9 cellular contexts compared by ENCODE assay signal in the genomic region with DNA sequence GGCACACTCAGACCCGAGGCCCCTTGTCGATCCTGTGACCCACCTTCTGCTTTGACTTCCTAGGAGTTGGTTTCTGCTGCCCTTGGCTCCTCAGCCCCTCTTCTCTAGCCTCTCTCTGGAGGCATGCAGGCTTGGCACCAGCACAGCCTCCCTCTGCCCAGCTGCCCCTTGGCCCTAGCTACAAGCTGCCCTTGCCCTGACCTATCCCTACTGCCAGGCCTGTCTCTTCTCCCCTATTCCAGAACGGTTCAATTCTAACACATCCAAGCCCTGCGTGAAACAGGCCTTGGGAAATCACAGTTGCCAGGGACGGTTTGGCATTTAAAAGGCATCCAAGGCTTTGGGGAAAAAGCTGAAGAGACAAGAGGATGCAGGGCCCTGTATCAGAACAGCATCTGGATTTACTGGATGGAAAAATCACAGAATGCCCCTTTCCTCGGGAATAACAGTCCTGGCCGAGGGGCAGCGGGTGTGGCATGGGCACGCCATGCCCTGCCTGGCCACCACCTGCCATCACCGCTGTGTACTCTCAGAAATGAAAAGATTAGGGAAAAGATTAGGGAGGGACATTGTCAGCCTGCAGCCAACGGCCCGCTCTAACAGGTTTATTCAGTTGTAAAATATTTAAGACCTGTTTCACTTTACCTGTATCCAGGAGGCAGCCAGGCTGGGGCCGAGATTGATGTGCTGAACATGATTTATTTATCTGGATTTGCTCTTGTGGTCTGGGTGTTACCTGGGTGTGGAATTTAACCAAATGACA. TPM values are rescaled to one million over a fixed set of nuclear protein-coding genes. Genes with fewer than 3 reads are reported as not detected.
DNase-seq lines count a peak whose midpoint lies in the region; ATAC-seq, FAIRE-seq and TF ChIP-seq lines count a peak whose summit lies in the region.
"Had no signal": no experiment of that assay in that cellular context is flagged by ENCODE, and none has a peak within 500 bp of the region (broad histone marks: within the 10 kb centered on the region; RNA-seq: fewer than 3 reads in every experiment).

No MANE protein-coding gene starts in this region.

- H3K27ac Mint-ChIP-seq in nephron progenitor cell = peak overlapping the region; percentile 1

- ATAC-seq in HepG2 (no peak), GM18505 (IDR thresholded peaks at IDR 0.05; ENCODE audit: unreplicated experiment) (no peak), GM21381 (IDR thresholded peaks at IDR 0.05; ENCODE audit: unreplicated experiment) (no peak)

- no peaks in the 10 kb centered on the region for H3K27me3 ChIP-seq in liver (ENCODE audit: control insufficient read depth in 4 of 4, insufficient read depth in 4 of 4, low read length in 3 of 4)
- H3K27me3 ChIP-seq in HepG2 (ENCODE audit: control insufficient read depth in 1 of 2, insufficient read depth in 2 of 2, low read length in 2 of 2) = no peaks in the 10 kb centered on the region; a peak in 1 of 5 replicates
- no peaks in the 10 kb centered on the region for H3K27me3 ChIP-seq in endocrine pancreas (ENCODE audit: control insufficient read depth, insufficient read depth, low read length)
- no peaks in the 10 kb centered on the region for H3K27me3 ChIP-seq in tibial nerve

- no peak for FAIRE-seq in HepG2 (lab: Jason Lieb, UNC)

- peaks cover 18 to 66% (median 53%) of the 10 kb centered on the region in 4 donors for H3K4me1 ChIP-seq in liver (ENCODE audit: control insufficient read depth in 4 of 4, insufficient read depth in 4 of 4, low read length in 3 of 4)
- H3K4me1 ChIP-seq in HepG2 (ENCODE audit: insufficient read depth, low read length) = peaks cover 53% of the 10 kb centered on the region
- H3K4me1 ChIP-seq in endocrine pancreas (ENCODE audit: control insufficient read depth, insufficient read depth, low read length) = peaks cover 5% of the 10 kb centered on the region
- peaks cover 0 to 95% (median 72%) of the 10 kb centered on the region in 4 donors for H3K4me1 ChIP-seq in tibial nerve

- intact Hi-C loops in HepG2 (cut with micrococcal nuclease; ENCODE audit: unreplicated experiment) = no loop called here

- H3K9ac ChIP-seq in liver (ENCODE audit: low read depth in 1 of 2, low read length in 2 of 2) (peak overlapping the region in 1 of 2 donors; percentile 45), HepG2 (ENCODE audit: insufficient read depth, low read depth, low read length) (no peak overlapping the region), endocrine pancreas (ENCODE audit: control insufficient read depth, insufficient read depth, low read length) (peak overlapping the region; percentile 41)

- H3K4me3 ChIP-seq in liver (ENCODE audit: low read depth in 1 of 3, low read length in 3 of 3) (no peak overlapping the region), HepG2 (replicated peaks in 1 of 3; ENCODE audit: insufficient read depth in 1 of 3, low read depth in 2 of 3, low read length in 3 of 3) (no peak overlapping the region), endocrine pancreas (ENCODE audit: control insufficient read depth, insufficient read depth, low read length) (no peak overlapping the region), tibial nerve (no peak overlapping the region)

- peaks cover 30% of the 10 kb centered on the region for H3K27me3 Mint-ChIP-seq in nephron progenitor cell (ENCODE audit: low read depth, poor library complexity)

- POLR2A ChIA-PET in HepG2 (lab: Yijun Ruan, JAX) = no interaction called here

- peak overlapping the region; percentile 47 for H3K4me3 Mint-ChIP-seq in nephron progenitor cell

- 55% methylated on average over 13 of the region's 13 CpGs for WGBS in liver
- 91% methylated on average over 13 of the region's 13 CpGs for WGBS in HepG2 (ENCODE audit: low lambda C conversion rate)
- 58% methylated on average over 10 to 13 of the region's 13 CpGs for WGBS in tibial nerve, 2 donors

- TF ChIP-seq POLR2A in HepG2 (IDR thresholded peaks at IDR 0.05; ENCODE audit: insufficient read depth in 1 of 2, low read depth in 2 of 2, low read length in 2 of 2) (no peak), GM18505 (IDR thresholded peaks at IDR 0.05; ENCODE audit: borderline replicate concordance, extremely low read depth, insufficient read depth, insufficient read length) (no peak), tibial nerve (IDR thresholded peaks at IDR 0.05) (no peak)

- TF ChIP-seq CTCF in liver (IDR thresholded peaks at IDR 0.05; ENCODE audit: low read depth, low read length, missing input control) (no peak), HepG2 (CRISPR knock-in tag; IDR thresholded peaks at IDR 0.05) (no peak), nephron progenitor cell (IDR thresholded peaks at IDR 0.05) (no peak), tibial nerve (IDR thresholded peaks at IDR 0.05) (no peak)

- CTCF ChIA-PET in HepG2 (lab: Yijun Ruan, JAX; ENCODE audit: low intra/inter-chr PET ratio, low total read pairs) = no interaction called here

- H2AFZ ChIP-seq in HepG2 (ENCODE audit: low read length) = no peak overlapping the region

- DNase-seq in HepG2 (ENCODE audit: low spot score) (no peak), nephron progenitor cell (no peak), hippocampal formation (lab: John Stamatoyannopoulos, UW) (no peak), tibial nerve (ENCODE audit: low spot score in 2 of 2) (no peak)
- DNase-seq: NCI-H526 treated with DMSO at 0.1 percent for 48 hours had no signal

- H3K36me3 ChIP-seq in liver (ENCODE audit: control insufficient read depth in 4 of 4, insufficient read depth in 3 of 4, low read depth in 1 of 4, low read length in 3 of 4) (no peaks in the 10 kb centered on the region), HepG2 (replicated peaks in 1 of 2; ENCODE audit: control insufficient read depth in 1 of 2, insufficient read depth in 2 of 2, low read length in 2 of 2) (no peaks in the 10 kb centered on the region; a peak in 1 of 5 replicates), endocrine pancreas (ENCODE audit: control insufficient read depth, insufficient read depth, low read length) (no peaks in the 10 kb centered on the region), tibial nerve (no peaks in the 10 kb centered on the region)

- TF ChIP-seq EP300 in HepG2 (IDR thresholded peaks at IDR 0.05; ENCODE audit: low read depth in 2 of 2, low read length in 2 of 2) (no peak), HepG2 (CRISPR knock-in tag; IDR thresholded peaks at IDR 0.05; ENCODE audit: borderline replicate concordance) (no peak), tibial nerve (IDR thresholded peaks at IDR 0.05) (no peak)

- H3K4me1 Mint-ChIP-seq in nephron progenitor cell = peaks cover 89% of the 10 kb centered on the region

- BruUV-seq in HepG2 (replicated peaks; lab: Mats Ljungman, UMichigan) = no TSS peak

- H4K20me1 ChIP-seq in HepG2 (ENCODE audit: insufficient read depth, low read length) = peaks cover 18% of the 10 kb centered on the region; the same call in 1 of the 2 replicates

- no peak overlapping the region for H3K4me2 ChIP-seq in HepG2 (ENCODE audit: low read depth, low read length)

- H3K27ac ChIP-seq in liver (ENCODE audit: low read depth in 1 of 2, low read length in 2 of 2) = peak overlapping the region; percentile 27 to 47
- no peak overlapping the region for H3K27ac ChIP-seq in HepG2 (ENCODE audit: extremely low read length, insufficient read depth, low read length)
- H3K27ac ChIP-seq in tibial nerve = peak overlapping the region in 2 of 4 donors; percentile 95 to 98

- H3K9me3 ChIP-seq in liver (ENCODE audit: control insufficient read depth in 4 of 4, low read length in 3 of 4) = no peaks in the 10 kb centered on the region
- no peaks in the 10 kb centered on the region for H3K9me3 ChIP-seq in HepG2 (ENCODE audit: low read length)
- no peaks in the 10 kb centered on the region for H3K9me3 ChIP-seq in endocrine pancreas (ENCODE audit: control insufficient read depth, low read length)
- H3K9me3 ChIP-seq in tibial nerve = no peaks in the 10 kb centered on the region

- H3K36me3 Mint-ChIP-seq in nephron progenitor cell (ENCODE audit: low read depth) = no peaks in the 10 kb centered on the region

- in situ Hi-C loops in HepG2 (cut with HindIII; ENCODE audit: extremely low pct_ligation_motif_present, low pct_unique_long_range_greater_than_20kb) = no loop called here

- H3K79me2 ChIP-seq in HepG2 (ENCODE audit: insufficient read depth, low read length) = peaks cover 83% of the 10 kb centered on the region

- TF ChIP-seq RAD21 in liver (IDR thresholded peaks at IDR 0.05) (peak in 1 of 2 donors; percentile 48), HepG2 (CRISPR knock-in tag; IDR thresholded peaks at IDR 0.05) (no peak)

- no peaks in the 10 kb centered on the region for H3K9me3 Mint-ChIP-seq in nephron progenitor cell

TF ChIP-seq in liver, 16 proteins besides CTCF, POLR2A, EP300 and RAD21 (continues in another document):
- TF ChIP-seq YY1 (IDR thresholded peaks at IDR 0.05) (peak; percentile 47), RXRA (IDR thresholded peaks at IDR 0.05) (peak; percentile 79 to 85)

RNA-seq across cellular contexts. Expression of a gene that starts 15.8 kb away (rescaled TPM):
- total RNA-seq in liver = 1 to 10 TPM; 5.8 to 7.6 TPM
- 1 to 10 TPM in 1 of 2 donors, under 1 TPM in 1; 0.57 to 4.7 TPM for polyA plus RNA-seq in liver
- total RNA-seq in HepG2 (2016; rRNA removed; fragmentation: Illumina TruSeq; extraction: Trizol) = 5.1 and 5.2 TPM in 2 replicates
- total RNA-seq in HepG2 (2016; cell fraction: cytosol; rRNA removed; fragmentation: Illumina TruSeq; extraction: Trizol; ENCODE audit: low read depth) = 2.6 and 3.4 TPM in 2 replicates
- 5.2 and 5.4 TPM in 2 replicates for total RNA-seq in HepG2 (2016; cell fraction: insoluble cytoplasmic fraction; rRNA removed; fragmentation: Illumina TruSeq; extraction: Trizol)
- total RNA-seq in HepG2 (2016; cell fraction: membrane; rRNA removed; fragmentation: Illumina TruSeq; extraction: Trizol) = 4.3 and 5.6 TPM in 2 replicates
- 7.2 and 9.2 TPM in 2 replicates for total RNA-seq in HepG2 (2016; cell fraction: nucleus; rRNA removed; fragmentation: Illumina TruSeq; extraction: Trizol)
- 3.4 and 3.9 TPM in 2 replicates for polyA plus RNA-seq in HepG2 (2011; rRNA removed)
- 1.9 and 2.7 TPM in 2 replicates for polyA plus RNA-seq in HepG2 (2011; cell fraction: cytosol; rRNA removed)
- 15.5 and 22.7 TPM in 2 replicates for polyA plus RNA-seq in HepG2 (2011; cell fraction: nucleus; rRNA removed)
- polyA plus RNA-seq in HepG2 (2012) = 6.0 and 9.1 TPM in 2 replicates
- 3.8 and 4.7 TPM in 2 replicates for polyA plus RNA-seq in HepG2 (2016; cell fraction: cytosol; fragmentation: Illumina TruSeq; extraction: Trizol; ENCODE audit: low read depth)
- 8.3 and 10.1 TPM in 2 replicates for polyA plus RNA-seq in HepG2 (2016; cell fraction: insoluble cytoplasmic fraction; fragmentation: Illumina TruSeq; extraction: Trizol; ENCODE audit: low read depth)
- 5.1 and 5.2 TPM in 2 replicates for polyA plus RNA-seq in HepG2 (2016; cell fraction: membrane; fragmentation: Illumina TruSeq; extraction: Trizol; ENCODE audit: low read depth)
- polyA plus RNA-seq in HepG2 (2016; cell fraction: nucleus; fragmentation: Illumina TruSeq; extraction: Trizol; ENCODE audit: insufficient read depth, low read depth) = 24.6 and 26.3 TPM in 2 replicates
- polyA minus RNA-seq in HepG2 (2011; rRNA and poly(A)+ RNA removed; ENCODE audit: low replicate concordance) = 7.4 and 12.2 TPM in 2 replicates
- 6.2 and 6.7 TPM in 2 replicates for polyA minus RNA-seq in HepG2 (2011; cell fraction: cytosol; rRNA and poly(A)+ RNA removed)
- polyA minus RNA-seq in HepG2 (2011; cell fraction: nucleus; rRNA and poly(A)+ RNA removed) = 9.0 and 12.1 TPM in 2 replicates
- 10 to 100 TPM; 32.9 to 52.7 (median 45.9) TPM for total RNA-seq in tibial nerve
